Comparison of ENCODE assay signal across 22 cellular contexts in the genomic region with DNA sequence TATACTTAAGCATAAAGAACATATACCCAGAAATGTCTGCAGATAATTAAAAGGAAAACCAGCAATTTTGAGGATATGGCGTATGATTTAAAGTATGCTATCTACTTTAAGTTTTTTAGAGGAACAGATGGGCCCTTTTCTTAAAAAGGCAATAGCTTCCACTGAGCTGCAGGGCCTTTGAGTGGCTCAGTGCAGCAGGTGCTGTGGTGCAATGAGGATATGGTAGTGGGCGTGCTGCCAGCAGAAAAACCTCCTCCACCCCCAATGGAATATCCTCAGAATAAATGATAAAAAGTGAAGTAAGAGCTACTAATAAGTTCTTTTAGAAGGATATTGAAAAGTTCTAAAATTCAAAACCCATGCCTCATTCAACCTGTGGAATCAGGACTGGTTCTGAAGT.
DNase-seq lines count a peak whose midpoint lies in the region; ATAC-seq, FAIRE-seq and TF ChIP-seq lines count a peak whose summit lies in the region.
"Had no signal": no experiment of that assay in that cellular context is flagged by ENCODE, and none has a peak within 500 bp of the region (broad histone marks: within the 10 kb centered on the region; RNA-seq: fewer than 3 reads in every experiment).

No MANE protein-coding gene starts in this region.

- no peaks in the 10 kb centered on the region for H3K36me3 ChIP-seq in mucosa of descending colon (ENCODE audit: low read depth)
- H3K36me3 ChIP-seq: adrenal gland, pancreas, tibial artery had no signal

- H3K4me1 ChIP-seq in mucosa of descending colon (ENCODE audit: low read depth), result no peaks in the 10 kb centered on the region
- H3K4me1 ChIP-seq: adrenal gland, pancreas had no signal

- no peaks in the 10 kb centered on the region for H3K9me3 ChIP-seq in mucosa of descending colon
- H3K9me3 ChIP-seq: adrenal gland, pancreas had no signal

- no peak overlapping the region for H3K4me3 ChIP-seq in mucosa of descending colon
- H3K4me3 ChIP-seq: adrenal gland, GM12878, pancreas, tibial artery had no signal

- in situ Hi-C loops in G401 (cut with HindIII; ENCODE audit: low sequenced_read_pairs), result no loop called here

- FAIRE-seq in GM12892 (lab: Jason Lieb, UNC), result no peak
- FAIRE-seq: endothelial cell of umbilical vein, GM12878, kidney, pancreas had no signal

- no peak for TF ChIP-seq CTCF in mucosa of descending colon (IDR thresholded peaks at IDR 0.05)

- intact Hi-C loops in mucosa of descending colon (cut with DNase I, micrococcal nuclease), result no loop called here

- TF ChIP-seq POLR2A in GM12892 (IDR thresholded peaks at IDR 0.05; ENCODE audit: low read depth, low read length), result no peak

- ATAC-seq in mucosa of descending colon (peak; percentile 40), GM18868 (IDR thresholded peaks at IDR 0.05; ENCODE audit: unreplicated experiment) (no peak), GM21717 (IDR thresholded peaks at IDR 0.05; ENCODE audit: unreplicated experiment) (no peak)
- ATAC-seq: GM12878; naive thymus-derived CD4-positive, alpha-beta T cell; pancreas; Right ventricle myocardium inferior; sciatic nerve had no signal

- DNase-seq in G401 (ENCODE audit: low spot score) (peak; percentile 7), NCI-H2081 treated with DMSO at 0.1 percent for 48 hours (lab: John Stamatoyannopoulos, UW) (peak; percentile 42), NCI-H748 (lab: John Stamatoyannopoulos, UW; ENCODE audit: unreplicated experiment) (peak; percentile 87), mucosa of descending colon (peak in 1 of 3 donors; percentile 27), GM12892 (ENCODE audit: insufficient read length) (no peak)
- DNase-seq: activated CD4-positive, alpha-beta T cell treated with anti-CD3 and anti-CD28 coated beads, Interleukin-2, amount 50 U/mL, for 1 hour; activated gamma-delta T cell treated with Interleukin-2 at 50 U/mL for 16 hours; adrenal gland; HCEC 1CT; hippocampal formation; kidney; naive thymus-derived CD4-positive, alpha-beta T cell; stimulated activated naive CD4-positive, alpha-beta T cell treated with Interleukin-2 at 50 U/mL for 16 hours; T-helper 1 cell; tibial artery had no signal
